Comparison of ENCODE assay signal across 9 cellular contexts in the genomic region with DNA sequence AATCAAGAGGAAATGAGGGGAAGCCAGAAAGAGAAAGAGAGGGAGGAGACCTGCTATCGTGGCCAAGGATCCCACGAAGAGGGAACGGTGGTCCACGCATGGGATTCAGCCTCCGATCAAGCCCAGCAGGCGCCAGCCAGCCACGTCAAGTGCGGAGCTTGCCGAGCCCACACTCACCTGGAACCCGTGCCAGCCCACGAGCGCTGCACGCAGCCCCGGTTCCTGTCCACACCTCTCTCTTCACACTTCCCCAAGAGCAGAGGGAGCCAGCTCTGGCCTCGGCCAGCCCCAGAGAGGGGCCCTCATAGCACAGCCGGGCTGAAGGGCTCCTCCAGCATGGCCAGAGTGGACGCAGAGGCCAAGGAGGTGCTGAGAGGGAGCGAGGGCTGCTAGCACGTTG.
"Had no signal": no experiment of that assay in that cellular context is flagged by ENCODE, and none has a peak within 500 bp of the region (broad histone marks: within the 10 kb centered on the region; RNA-seq: fewer than 3 reads in every experiment).

No MANE protein-coding gene starts in this region.

- DNase-seq: GM23248, GOT3, H7, HFFc6, IMR-90, KG1 had no signal

- H3K27ac ChIP-seq: GM23248, HL-60 had no signal

- ATAC-seq: HCT116, K562 had no signal
